15 cellular contexts compared by ENCODE assay signal in genomic region chr9:123867971-123868370, GRCh38.
DNase-seq lines count a peak whose midpoint lies in the region; TF ChIP-seq lines count a peak whose summit lies in the region.
"Had no signal": no experiment of that assay in that cellular context is flagged by ENCODE, and none has a peak within 500 bp of the region (broad histone marks: within the 10 kb centered on the region; RNA-seq: fewer than 3 reads in every experiment).

No MANE protein-coding gene starts in this region.

- TF ChIP-seq CTCF in hepatocyte (IDR thresholded peaks at IDR 0.05; ENCODE audit: poor library complexity): no peak

- no peaks in the 10 kb centered on the region for H3K9me2 ChIP-seq in hepatocyte (replicated peaks; ENCODE audit: insufficient read depth)

- H3K4me3 ChIP-seq in hepatocyte (no peak overlapping the region), skeletal muscle tissue (ENCODE audit: low read length in 3 of 3) (no peak overlapping the region)
- H3K4me3 ChIP-seq: A549, tibial artery had no signal

- H3K9ac ChIP-seq in skeletal muscle tissue (ENCODE audit: low read depth in 1 of 3, low read length in 3 of 3): no peak overlapping the region

- H3K36me3 ChIP-seq in hepatocyte (replicated peaks; ENCODE audit: insufficient read depth, low read depth) (no peaks in the 10 kb centered on the region), skeletal muscle tissue (ENCODE audit: control insufficient read depth in 3 of 3, insufficient read depth in 3 of 3, low read length in 3 of 3) (no peaks in the 10 kb centered on the region)
- H3K36me3 ChIP-seq: tibial artery had no signal

- peaks cover 31% of the 10 kb centered on the region for H3K4me1 Mint-ChIP-seq in activated CD4-positive, alpha-beta memory T cell treated with anti-CD3 and anti-CD28 coated beads, Interleukin-2, amount 10 ng/mL, durations not matched to agents 7 days and 5 days
- peaks cover 30% of the 10 kb centered on the region for H3K4me1 Mint-ChIP-seq in activated CD4-positive, alpha-beta memory T cell treated with anti-CD3 and anti-CD28 coated beads for 36 hours (ENCODE audit: low read depth)
- peaks cover 35% of the 10 kb centered on the region for H3K4me1 Mint-ChIP-seq in activated naive CD8-positive, alpha-beta T cell treated with anti-CD3 and anti-CD28 coated beads for 36 hours

- peak overlapping the region; percentile 41 for H3K27ac Mint-ChIP-seq in activated CD4-positive, alpha-beta memory T cell treated with anti-CD3 and anti-CD28 coated beads, Interleukin-2, amount 10 ng/mL, durations not matched to agents 7 days and 5 days
- no peak overlapping the region for H3K27ac Mint-ChIP-seq in activated CD4-positive, alpha-beta memory T cell treated with anti-CD3 and anti-CD28 coated beads for 36 hours
- peak overlapping the region; percentile 54 for H3K27ac Mint-ChIP-seq in activated naive CD8-positive, alpha-beta T cell treated with anti-CD3 and anti-CD28 coated beads for 36 hours

- POLR2A ChIA-PET in activated CD4-positive, alpha-beta memory T cell treated with anti-CD3 and anti-CD28 coated beads, Interleukin-2, amount 10 ng/mL, durations not matched to agents 7 days and 5 days (lab: Charles Lee): no interaction called here
- POLR2A ChIA-PET in activated CD4-positive, alpha-beta memory T cell treated with anti-CD3 and anti-CD28 coated beads for 36 hours (lab: Charles Lee): interaction anchor here (1.0 kb wide), 1 partner anchor 70 kb away, joined by 3 read pairs; no protein-coding TSS in a partner anchor

- 55% methylated on average over 3 of the region's 3 CpGs for WGBS in hepatocyte (ENCODE audit: low lambda C conversion rate, missing lambda C conversion rate)

- H3K4me1 ChIP-seq in hepatocyte (ENCODE audit: insufficient read depth): peaks cover 4% of the 10 kb centered on the region
- H3K4me1 ChIP-seq in skeletal muscle tissue (ENCODE audit: control insufficient read depth in 3 of 3, insufficient read depth in 3 of 3, low read length in 3 of 3): peaks cover 0 to 10% (median 2%) of the 10 kb centered on the region in 3 donors

- H3K4me2 ChIP-seq in hepatocyte: peak overlapping the region; percentile 25
- H3K4me2 ChIP-seq: A549 had no signal

- H3K9me3 ChIP-seq in hepatocyte (ENCODE audit: low read depth) (no peaks in the 10 kb centered on the region), skeletal muscle tissue (ENCODE audit: control insufficient read depth in 3 of 3, low read length in 3 of 3) (no peaks in the 10 kb centered on the region)
- H3K9me3 ChIP-seq: A549, tibial artery had no signal

- H4K20me1 ChIP-seq in hepatocyte (ENCODE audit: insufficient read depth, poor library complexity, severe bottlenecking): peaks cover 2% of the 10 kb centered on the region

- CTCF ChIA-PET in activated CD4-positive, alpha-beta memory T cell treated with anti-CD3 and anti-CD28 coated beads, Interleukin-2, amount 10 ng/mL, durations not matched to agents 7 days and 5 days (lab: Charles Lee): no interaction called here
- CTCF ChIA-PET in activated CD4-positive, alpha-beta memory T cell treated with anti-CD3 and anti-CD28 coated beads for 36 hours (lab: Charles Lee): no interaction called here

- no peak for DNase-seq in activated CD4-positive, alpha-beta memory T cell treated with anti-CD3 and anti-CD28 coated beads, Interleukin-2, amount 10 ng/mL, durations not matched to agents 7 days and 5 days
- DNase-seq in activated CD4-positive, alpha-beta memory T cell treated with anti-CD3 and anti-CD28 coated beads for 36 hours: no peak
- no peak for DNase-seq in activated naive CD8-positive, alpha-beta T cell treated with anti-CD3 and anti-CD28 coated beads for 36 hours
- DNase-seq in hepatocyte (ENCODE audit: low spot score): no peak
- no peak for DNase-seq in nucleus accumbens (lab: John Stamatoyannopoulos, UW)
- no peak for DNase-seq in kidney glomerular epithelial cell (lab: John Stamatoyannopoulos, UW)
- DNase-seq in NCI-H345 treated with DMSO at 0.1 percent for 48 hours (lab: John Stamatoyannopoulos, UW; ENCODE audit: unreplicated experiment): no peak
- DNase-seq: activated effector memory CD4-positive, alpha-beta T cell treated with anti-CD3 and anti-CD28 coated beads, Interleukin-2, amount 50 U/mL, for 16 hours; mammary epithelial cell; NCI-H1048; NCI-H510A treated with DMSO at 0.1 percent for 48 hours; tibial artery had no signal

- intact Hi-C loops in activated CD4-positive, alpha-beta memory T cell treated with anti-CD3 and anti-CD28 coated beads for 36 hours (cut with micrococcal nuclease): no loop called here

- H3K36me3 Mint-ChIP-seq in activated CD4-positive, alpha-beta memory T cell treated with anti-CD3 and anti-CD28 coated beads, Interleukin-2, amount 10 ng/mL, durations not matched to agents 7 days and 5 days (ENCODE audit: low read depth): peaks cover 11% of the 10 kb centered on the region
- H3K36me3 Mint-ChIP-seq in activated CD4-positive, alpha-beta memory T cell treated with anti-CD3 and anti-CD28 coated beads for 36 hours: peaks cover 4% of the 10 kb centered on the region
- H3K36me3 Mint-ChIP-seq in activated naive CD8-positive, alpha-beta T cell treated with anti-CD3 and anti-CD28 coated beads for 36 hours: peaks cover 28% of the 10 kb centered on the region

- H3K27me3 ChIP-seq in hepatocyte (no peaks in the 10 kb centered on the region), skeletal muscle tissue (ENCODE audit: control insufficient read depth in 3 of 3, insufficient read depth in 3 of 3, low read length in 3 of 3) (no peaks in the 10 kb centered on the region)
- H3K27me3 ChIP-seq: tibial artery had no signal

- H3K27ac ChIP-seq in hepatocyte (no peak overlapping the region), skeletal muscle tissue (ENCODE audit: low read depth, low read length) (peak overlapping the region; percentile 31)
- H3K27ac ChIP-seq: A549, tibial artery, VCaP had no signal

- no peaks in the 10 kb centered on the region for H3K27me3 Mint-ChIP-seq in activated CD4-positive, alpha-beta memory T cell treated with anti-CD3 and anti-CD28 coated beads, Interleukin-2, amount 10 ng/mL, durations not matched to agents 7 days and 5 days
- H3K27me3 Mint-ChIP-seq in activated CD4-positive, alpha-beta memory T cell treated with anti-CD3 and anti-CD28 coated beads for 36 hours: no peaks in the 10 kb centered on the region
- no peaks in the 10 kb centered on the region for H3K27me3 Mint-ChIP-seq in activated naive CD8-positive, alpha-beta T cell treated with anti-CD3 and anti-CD28 coated beads for 36 hours

- no peaks in the 10 kb centered on the region for H3K9me3 Mint-ChIP-seq in activated CD4-positive, alpha-beta memory T cell treated with anti-CD3 and anti-CD28 coated beads, Interleukin-2, amount 10 ng/mL, durations not matched to agents 7 days and 5 days
- no peaks in the 10 kb centered on the region for H3K9me3 Mint-ChIP-seq in activated CD4-positive, alpha-beta memory T cell treated with anti-CD3 and anti-CD28 coated beads for 36 hours
- peaks cover 8% of the 10 kb centered on the region for H3K9me3 Mint-ChIP-seq in activated naive CD8-positive, alpha-beta T cell treated with anti-CD3 and anti-CD28 coated beads for 36 hours

- H2AFZ ChIP-seq in hepatocyte: no peak overlapping the region

- H3K79me2 ChIP-seq in hepatocyte: no peaks in the 10 kb centered on the region

- no peak overlapping the region for H3K4me3 Mint-ChIP-seq in activated CD4-positive, alpha-beta memory T cell treated with anti-CD3 and anti-CD28 coated beads, Interleukin-2, amount 10 ng/mL, durations not matched to agents 7 days and 5 days
- no peak overlapping the region for H3K4me3 Mint-ChIP-seq in activated CD4-positive, alpha-beta memory T cell treated with anti-CD3 and anti-CD28 coated beads for 36 hours
- peak overlapping the region; percentile 35 for H3K4me3 Mint-ChIP-seq in activated naive CD8-positive, alpha-beta T cell treated with anti-CD3 and anti-CD28 coated beads for 36 hours
